In the genomic region with DNA sequence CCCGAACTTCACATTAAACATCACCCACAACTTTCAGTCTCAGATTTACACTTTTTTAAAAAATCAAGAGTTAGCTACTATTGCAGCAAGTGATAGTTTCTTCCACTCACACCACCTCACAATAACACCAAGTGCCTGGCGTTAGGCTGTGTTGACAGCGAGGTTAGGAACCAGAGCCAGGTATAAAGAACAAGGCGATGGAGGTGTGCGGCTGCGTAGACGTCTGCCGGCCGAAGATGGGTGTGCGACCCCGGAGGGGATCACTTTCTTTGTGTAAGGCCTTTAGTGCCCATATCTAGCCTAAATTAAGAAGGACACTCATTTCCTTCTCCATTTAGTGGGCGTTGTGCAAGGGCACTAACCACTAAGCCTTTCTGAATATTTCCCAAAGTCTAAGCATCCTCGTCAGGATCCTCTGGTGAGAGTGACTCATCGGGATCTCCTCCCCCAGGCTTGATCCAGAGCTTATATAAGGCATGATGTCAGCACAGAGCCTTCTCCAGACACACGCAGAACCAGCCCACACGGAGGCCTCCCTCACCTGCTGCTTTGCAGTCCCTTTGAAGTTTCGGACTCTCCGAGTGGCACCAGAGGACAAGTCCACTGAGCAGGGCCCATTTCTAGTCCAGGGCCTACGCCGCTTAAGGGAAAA, we compare ENCODE assay signal across 8 cellular contexts. TPM values are rescaled to one million over a fixed set of nuclear protein-coding genes. Genes with fewer than 3 reads are reported as not detected.
A peak's percentile ranks its signal among the peaks of the same experiment; 100 is the strongest.
DNase-seq lines count a peak whose midpoint lies in the region; ATAC-seq and TF ChIP-seq lines count a peak whose summit lies in the region.

No MANE protein-coding gene starts in this region.

- peaks cover 0 to 5% (median 1%) of the 10 kb centered on the region in 7 donors for H3K9me3 Mint-ChIP-seq in CD14-positive monocyte

- no peak for TF ChIP-seq EP300 in transverse colon (IDR thresholded peaks at IDR 0.05; ENCODE audit: low read depth)

- TF ChIP-seq CTCF in CD14-positive monocyte (IDR thresholded peaks at IDR 0.05) (no peak), cardiac fibroblast (IDR thresholded peaks at IDR 0.05; ENCODE audit: low read depth, low read length) (no peak), left lung (IDR thresholded peaks at IDR 0.05) (no peak), transverse colon (IDR thresholded peaks at IDR 0.05) (no peak)

- H3K36me3 ChIP-seq in left lung (no peaks in the 10 kb centered on the region), transverse colon (no peaks in the 10 kb centered on the region)

- peaks cover 53% of the 10 kb centered on the region for H3K4me1 Mint-ChIP-seq in CD14-positive monocyte

- intact Hi-C loops in CD14-positive monocyte (cut with micrococcal nuclease) = loop anchor here in 1 of 2 donors (5.0 kb wide), 1 partner anchor 148 kb away; the partner anchor contains the start of gene SLC22A15
- intact Hi-C loops in left lung (cut with DNase I) = no loop called here
- intact Hi-C loops in transverse colon (cut with DNase I; ENCODE audit: low total_unique reads) = no loop called here

- H3K27me3 Mint-ChIP-seq in CD14-positive monocyte (ENCODE audit: low read depth in 3 of 3) = peaks cover 5 to 10% (median 7%) of the 10 kb centered on the region in 3 donors

- peak overlapping the region; percentile 81 to 97 (median 96) for H3K27ac Mint-ChIP-seq in CD14-positive monocyte

- H3K27ac ChIP-seq in left lung (peak overlapping the region in 1 of 2 donors; percentile 45), transverse colon (peak overlapping the region in 2 of 4 donors; percentile 27 to 41)

- WGBS in transverse colon (ENCODE audit: low coverage in 1 of 2), 2 donors = 79 to 83% methylated on average over 11 to 20 of the region's 20 CpGs

- H3K27me3 ChIP-seq in left lung = peaks cover 0 to 50% of the 10 kb centered on the region in 2 donors
- peaks cover 44% of the 10 kb centered on the region for H3K27me3 ChIP-seq in transverse colon

- H3K9me3 ChIP-seq in left lung = no peaks in the 10 kb centered on the region
- no peaks in the 10 kb centered on the region for H3K9me3 ChIP-seq in transverse colon

- peaks cover 0 to 30% of the 10 kb centered on the region in 2 donors for H3K4me1 ChIP-seq in left lung
- peaks cover 0 to 13% (median 7%) of the 10 kb centered on the region in 4 donors for H3K4me1 ChIP-seq in transverse colon

- in situ Hi-C loops in transverse colon (cut with MboI; ENCODE audit: low pct_ligation_motif_present in 1 of 4, low pct_unique_long_range_greater_than_20kb in 1 of 4, low sequenced_read_pairs in 3 of 4) = no loop called here

- ATAC-seq in left lung (peak; percentile 79), HG03159 (IDR thresholded peaks at IDR 0.05; ENCODE audit: unreplicated experiment) (no peak), GM21619 (IDR thresholded peaks at IDR 0.05; ENCODE audit: unreplicated experiment) (no peak)

- DNase-seq in CD14-positive monocyte (ENCODE audit: low spot score) (peak; percentile 90), LHCN-M2 (ENCODE audit: low read depth) (peak; percentile 95), cardiac fibroblast (ENCODE audit: low read depth in 2 of 2) (peak; percentile 51 to 85), left lung (peak in 1 of 2 donors; percentile 63), transverse colon (peak; percentile 29), pons (ENCODE audit: low spot score) (no peak)

- H3K36me3 Mint-ChIP-seq in CD14-positive monocyte = peaks cover 0 to 3% of the 10 kb centered on the region in 2 donors

- TF ChIP-seq POLR2A in transverse colon (IDR thresholded peaks at IDR 0.05) = no peak

- no peak overlapping the region for H3K4me3 ChIP-seq in cardiac fibroblast (replicated peaks in 1 of 2; ENCODE audit: low read depth in 2 of 2, low read length in 2 of 2)
- peak overlapping the region in 1 of 2 donors; percentile 42 for H3K4me3 ChIP-seq in left lung
- peak overlapping the region in 3 of 4 donors; percentile 44 to 48 (median 44) for H3K4me3 ChIP-seq in transverse colon

- H3K4me3 Mint-ChIP-seq in CD14-positive monocyte = peak overlapping the region; percentile 81 to 96

RNA-seq across cellular contexts. Expression of gene NHLH2, which starts 11.8 kb away (rescaled TPM):
- polyA plus RNA-seq in CD14-positive monocyte = not detected
- 0.19 and 0.63 TPM in 2 replicates for total RNA-seq in LHCN-M2 (2014; rRNA removed)
- polyA plus RNA-seq in LHCN-M2 (2012) = 0.09 TPM
- not detected for total RNA-seq in left lung
- total RNA-seq in transverse colon = not detected

Comparison
In these comparisons a context has a peak if more than half of its experiments do, and no peak if none do; other contexts are left out.
1. H3K4me3 ChIP-seq: peak in transverse colon (3 of 4); none in cardiac fibroblast (0 of 2).